30 cellular contexts compared by ENCODE assay signal in the genomic region with DNA sequence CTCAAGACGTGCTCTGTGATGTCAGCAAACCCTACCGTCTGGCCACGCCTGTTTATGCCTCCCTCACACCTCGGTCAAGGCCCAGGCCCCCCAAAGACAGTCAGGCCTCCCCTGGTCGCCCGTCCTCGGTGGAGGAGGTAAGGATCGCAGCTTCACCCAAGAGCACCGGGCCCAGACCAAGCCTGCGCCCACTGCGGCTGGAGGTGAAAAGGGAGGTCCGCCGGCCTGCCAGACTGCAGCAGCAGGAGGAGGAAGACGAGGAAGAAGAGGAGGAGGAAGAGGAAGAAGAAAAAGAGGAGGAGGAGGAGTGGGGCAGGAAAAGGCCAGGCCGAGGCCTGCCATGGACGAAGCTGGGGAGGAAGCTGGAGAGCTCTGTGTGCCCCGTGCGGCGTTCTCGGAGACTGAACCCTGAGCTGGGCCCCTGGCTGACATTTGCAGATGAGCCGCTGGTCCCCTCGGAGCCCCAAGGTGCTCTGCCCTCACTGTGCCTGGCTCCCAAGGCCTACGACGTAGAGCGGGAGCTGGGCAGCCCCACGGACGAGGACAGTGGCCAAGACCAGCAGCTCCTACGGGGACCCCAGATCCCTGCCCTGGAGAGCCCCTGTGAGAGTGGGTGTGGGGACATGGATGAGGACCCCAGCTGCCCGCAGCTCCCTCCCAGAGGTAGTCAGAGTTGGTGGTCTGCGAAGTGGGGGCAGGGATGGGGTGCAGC.
"Had no signal": no experiment of that assay in that cellular context is flagged by ENCODE, and none has a peak within 500 bp of the region (broad histone marks: within the 10 kb centered on the region; RNA-seq: fewer than 3 reads in every experiment).

No MANE protein-coding gene starts in this region.

- H3K27me3 ChIP-seq: brain microvascular endothelial cell, dorsolateral prefrontal cortex, esophagus muscularis mucosa, foreskin keratinocyte, gastrocnemius medialis, heart left ventricle had no signal

- H3K4me3 ChIP-seq: coronary artery, dorsolateral prefrontal cortex, esophagus muscularis mucosa, gastrocnemius medialis, heart left ventricle had no signal

- H3K36me3 ChIP-seq: brain microvascular endothelial cell, WERI-Rb-1 had no signal

- H3K4me1 Mint-ChIP-seq: central memory CD8-positive, alpha-beta T cell had no signal

- H3K9me3 Mint-ChIP-seq: activated B cell treated with CpG ODN at 0.5 μM for 24 hours; activated CD4-positive, alpha-beta memory T cell treated with anti-CD3 and anti-CD28 coated beads for 36 hours; activated CD4-positive, alpha-beta T cell treated with anti-CD3 and anti-CD28 coated beads, Interleukin-2, amount 10 ng/mL, durations not matched to agents 24 days and 14 days; activated naive CD4-positive, alpha-beta T cell treated with anti-CD3 and anti-CD28 coated beads for 36 hours; activated naive CD4-positive, alpha-beta T cell treated with anti-CD3 and anti-CD28 coated beads, Interleukin-2, amount 50 U/mL, for 24 hours; activated naive CD8-positive, alpha-beta T cell treated with anti-CD3 and anti-CD28 coated beads, Interleukin-2, amount 10 ng/mL, durations not matched to agents 7 days and 5 days; activated T-helper 1 cell treated with anti-CD3 and anti-CD28 coated beads, Interleukin-12 subunit alpha, Interleukin-12 subunit beta, Interleukin-2, Interleukin-4 antibody, amounts not matched to agents 30 ng/mL and 10 ng/mL and 1 ng/mL, durations not matched to agents 14 hours and 24 hours and 36 hours; activated T-helper 2 cell treated with anti-CD3 and anti-CD28 coated beads, Interferon-gamma antibody, Interleukin-2, Interleukin-4, amounts not matched to agents 10 μg/mL and 5 μg/mL and 100 μg/mL, durations not matched to agents 14 hours and 24 hours and 36 hours; central memory CD8-positive, alpha-beta T cell; dendritic cell treated with granulocyte-macrophage colony-stimulating factor and Interleukin-4, amounts not matched to agents 40 ng/mL and 50 ng/mL, for 4 days; effector memory CD8-positive, alpha-beta T cell; T-helper 2 cell treated with Interferon-gamma antibody and Interleukin-4, amounts not matched to agents 5 μg/mL and 100 μg/mL, for 36 hours had no signal

- H3K27ac Mint-ChIP-seq: activated B cell treated with CpG ODN at 0.5 μM for 24 hours; activated CD4-positive, alpha-beta memory T cell treated with anti-CD3 and anti-CD28 coated beads for 36 hours; activated CD4-positive, alpha-beta T cell treated with anti-CD3 and anti-CD28 coated beads, Interleukin-2, amount 10 ng/mL, durations not matched to agents 24 days and 14 days; activated CD8-positive, alpha-beta memory T cell treated with anti-CD3 and anti-CD28 coated beads, Interleukin-2, amount 10 ng/mL, durations not matched to agents 7 days and 5 days; activated CD8-positive, alpha-beta T cell treated with anti-CD3 and anti-CD28 coated beads, Interleukin-2, amount 10 ng/mL, durations not matched to agents 7 days and 5 days; activated naive CD4-positive, alpha-beta T cell treated with anti-CD3 and anti-CD28 coated beads for 36 hours; activated naive CD4-positive, alpha-beta T cell treated with anti-CD3 and anti-CD28 coated beads, Interleukin-2, amount 50 U/mL, for 24 hours; activated naive CD8-positive, alpha-beta T cell treated with anti-CD3 and anti-CD28 coated beads, Interleukin-2, amount 10 ng/mL, durations not matched to agents 7 days and 5 days; activated T-helper 1 cell treated with anti-CD3 and anti-CD28 coated beads, Interleukin-12 subunit alpha, Interleukin-12 subunit beta, Interleukin-2, Interleukin-4 antibody, amounts not matched to agents 30 ng/mL and 10 ng/mL and 1 ng/mL, durations not matched to agents 14 hours and 24 hours and 36 hours; activated T-helper 2 cell treated with anti-CD3 and anti-CD28 coated beads, Interferon-gamma antibody, Interleukin-2, Interleukin-4, amounts not matched to agents 10 μg/mL and 5 μg/mL and 100 μg/mL, durations not matched to agents 14 hours and 24 hours and 36 hours; dendritic cell treated with granulocyte-macrophage colony-stimulating factor and Interleukin-4, amounts not matched to agents 40 ng/mL and 50 ng/mL, for 4 days; effector memory CD8-positive, alpha-beta T cell; T-helper 17 cell; T-helper 2 cell treated with Interferon-gamma antibody and Interleukin-4, amounts not matched to agents 5 μg/mL and 100 μg/mL, for 36 hours had no signal

- H3K27me3 Mint-ChIP-seq: activated B cell treated with CpG ODN at 0.5 μM for 24 hours; activated CD4-positive, alpha-beta memory T cell treated with anti-CD3 and anti-CD28 coated beads for 36 hours; activated CD4-positive, alpha-beta T cell treated with anti-CD3 and anti-CD28 coated beads, Interleukin-2, amount 10 ng/mL, durations not matched to agents 24 days and 14 days; activated CD8-positive, alpha-beta memory T cell treated with anti-CD3 and anti-CD28 coated beads, Interleukin-2, amount 10 ng/mL, durations not matched to agents 7 days and 5 days; activated naive CD4-positive, alpha-beta T cell treated with anti-CD3 and anti-CD28 coated beads, Interleukin-2, amount 50 U/mL, for 24 hours; activated naive CD8-positive, alpha-beta T cell treated with anti-CD3 and anti-CD28 coated beads, Interleukin-2, amount 10 ng/mL, durations not matched to agents 7 days and 5 days; central memory CD8-positive, alpha-beta T cell; dendritic cell treated with granulocyte-macrophage colony-stimulating factor and Interleukin-4, amounts not matched to agents 40 ng/mL and 50 ng/mL, for 4 days; effector memory CD8-positive, alpha-beta T cell; T-helper 17 cell had no signal

- H3K27ac ChIP-seq: brain microvascular endothelial cell, coronary artery, dorsolateral prefrontal cortex, esophagus muscularis mucosa, foreskin keratinocyte, gastrocnemius medialis, heart left ventricle, WERI-Rb-1 had no signal

- DNase-seq: activated B cell treated with CpG ODN at 0.5 μM for 24 hours; activated CD4-positive, alpha-beta memory T cell treated with anti-CD3 and anti-CD28 coated beads for 36 hours; activated CD4-positive, alpha-beta T cell treated with anti-CD3 and anti-CD28 coated beads, Interleukin-2, amount 10 ng/mL, durations not matched to agents 24 days and 14 days; activated CD8-positive, alpha-beta memory T cell treated with anti-CD3 and anti-CD28 coated beads, Interleukin-2, amount 10 ng/mL, durations not matched to agents 7 days and 5 days; activated CD8-positive, alpha-beta memory T cell treated with anti-CD3 and anti-CD28 coated beads, Interleukin-2, amount 50 U/mL, for 4 hours; activated CD8-positive, alpha-beta T cell treated with anti-CD3 and anti-CD28 coated beads, Interleukin-2, amount 10 ng/mL, durations not matched to agents 7 days and 5 days; activated effector memory CD4-positive, alpha-beta T cell treated with anti-CD3 and anti-CD28 coated beads, Interleukin-2, amount 50 U/mL, for 16 hours; activated naive CD4-positive, alpha-beta T cell treated with anti-CD3 and anti-CD28 coated beads for 36 hours; activated naive CD8-positive, alpha-beta T cell treated with anti-CD3 and anti-CD28 coated beads, Interleukin-2, amount 10 ng/mL, durations not matched to agents 7 days and 5 days; activated T-cell treated with anti-CD3 and anti-CD28 coated beads, Interleukin-2, amount 50 U/mL, for 1 hour; activated T-cell treated with anti-CD3 and anti-CD28 coated beads, Interleukin-2, amount 50 U/mL, for 48 hours; brain microvascular endothelial cell; dorsolateral prefrontal cortex; effector memory CD8-positive, alpha-beta T cell; erythroblast; foreskin keratinocyte; gastrocnemius medialis; glutamatergic neuron; heart left ventricle; T-helper 1 cell; T-helper 17 cell; WERI-Rb-1 had no signal

- H3K4me3 Mint-ChIP-seq: activated B cell treated with CpG ODN at 0.5 μM for 24 hours; activated CD4-positive, alpha-beta memory T cell treated with anti-CD3 and anti-CD28 coated beads for 36 hours; activated CD4-positive, alpha-beta T cell treated with anti-CD3 and anti-CD28 coated beads, Interleukin-2, amount 10 ng/mL, durations not matched to agents 24 days and 14 days; activated CD8-positive, alpha-beta memory T cell treated with anti-CD3 and anti-CD28 coated beads, Interleukin-2, amount 10 ng/mL, durations not matched to agents 7 days and 5 days; activated CD8-positive, alpha-beta T cell treated with anti-CD3 and anti-CD28 coated beads, Interleukin-2, amount 10 ng/mL, durations not matched to agents 7 days and 5 days; activated naive CD4-positive, alpha-beta T cell treated with anti-CD3 and anti-CD28 coated beads for 36 hours; activated naive CD4-positive, alpha-beta T cell treated with anti-CD3 and anti-CD28 coated beads, Interleukin-2, amount 50 U/mL, for 24 hours; activated naive CD8-positive, alpha-beta T cell treated with anti-CD3 and anti-CD28 coated beads, Interleukin-2, amount 10 ng/mL, durations not matched to agents 7 days and 5 days; activated T-helper 1 cell treated with anti-CD3 and anti-CD28 coated beads, Interleukin-12 subunit alpha, Interleukin-12 subunit beta, Interleukin-2, Interleukin-4 antibody, amounts not matched to agents 30 ng/mL and 10 ng/mL and 1 ng/mL, durations not matched to agents 14 hours and 24 hours and 36 hours; central memory CD8-positive, alpha-beta T cell; dendritic cell treated with granulocyte-macrophage colony-stimulating factor and Interleukin-4, amounts not matched to agents 40 ng/mL and 50 ng/mL, for 4 days; effector memory CD8-positive, alpha-beta T cell; T-helper 17 cell; T-helper 2 cell treated with Interferon-gamma antibody and Interleukin-4, amounts not matched to agents 5 μg/mL and 100 μg/mL, for 36 hours had no signal

- H3K36me3 Mint-ChIP-seq: activated CD8-positive, alpha-beta memory T cell treated with anti-CD3 and anti-CD28 coated beads, Interleukin-2, amount 10 ng/mL, durations not matched to agents 7 days and 5 days; activated naive CD8-positive, alpha-beta T cell treated with anti-CD3 and anti-CD28 coated beads, Interleukin-2, amount 10 ng/mL, durations not matched to agents 7 days and 5 days had no signal

- H3K9me3 ChIP-seq: esophagus muscularis mucosa, gastrocnemius medialis, heart left ventricle had no signal
